Comparison of ENCODE assay signal across 1 cellular context in the genomic region with DNA sequence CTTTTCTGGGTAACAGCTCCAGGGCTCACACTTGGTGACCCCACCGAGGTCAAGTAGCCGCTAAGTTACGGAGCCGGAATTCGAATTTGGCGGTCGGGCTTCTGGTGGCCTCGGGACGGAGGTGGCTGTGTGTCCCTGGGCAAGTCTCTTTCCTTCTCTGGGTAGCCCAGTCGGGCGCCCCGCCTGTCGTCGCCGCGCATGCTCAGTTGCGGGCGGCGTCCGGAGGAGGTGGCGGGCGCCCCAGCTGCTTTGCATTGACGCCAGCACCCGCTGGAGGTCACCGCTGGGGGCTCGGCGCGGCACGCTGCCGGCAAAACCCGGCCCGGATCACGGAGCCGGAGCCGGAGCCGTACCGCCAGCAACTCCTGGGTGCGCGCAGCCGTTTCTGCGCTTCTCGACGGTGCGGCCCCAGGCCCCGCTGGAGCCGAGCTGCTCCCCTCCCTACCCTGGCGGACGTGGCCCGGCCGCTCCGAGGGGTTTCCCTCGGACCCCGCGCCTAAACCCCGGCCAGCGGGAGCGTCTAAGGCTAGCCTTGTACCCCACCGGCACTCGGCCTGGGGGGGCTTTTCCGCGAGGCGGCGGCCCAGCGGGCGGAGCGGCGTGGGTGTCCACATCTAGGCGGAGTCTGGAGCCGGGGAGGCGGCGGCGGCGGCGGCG.
TF ChIP-seq lines count a peak whose summit lies in the region.

No MANE protein-coding gene starts in this region.

TF ChIP-seq in K562, 482 proteins besides CTCF, POLR2A, EP300 and RAD21 (continued from another document and continues in another):
- TF ChIP-seq, protein P1, sequence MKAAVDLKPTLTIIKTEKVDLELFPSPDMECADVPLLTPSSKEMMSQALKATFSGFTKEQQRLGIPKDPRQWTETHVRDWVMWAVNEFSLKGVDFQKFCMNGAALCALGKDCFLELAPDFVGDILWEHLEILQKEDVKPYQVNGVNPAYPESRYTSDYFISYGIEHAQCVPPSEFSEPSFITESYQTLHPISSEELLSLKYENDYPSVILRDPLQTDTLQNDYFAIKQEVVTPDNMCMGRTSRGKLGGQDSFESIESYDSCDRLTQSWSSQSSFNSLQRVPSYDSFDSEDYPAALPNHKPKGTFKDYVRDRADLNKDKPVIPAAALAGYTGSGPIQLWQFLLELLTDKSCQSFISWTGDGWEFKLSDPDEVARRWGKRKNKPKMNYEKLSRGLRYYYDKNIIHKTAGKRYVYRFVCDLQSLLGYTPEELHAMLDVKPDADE (conservative IDR thresholded peaks at IDR 0.05; ENCODE audit: control insufficient read depth, low read depth, low read length) = no peak; the same call in 1 of the 2 replicates
- TF ChIP-seq SUPT5H (IDR thresholded peaks at IDR 0.05) (peak; percentile 50; the same call in 1 of the 2 replicates), HEY1 (CRISPR knock-in tag; IDR thresholded peaks at IDR 0.05; ENCODE audit: borderline replicate concordance) (no peak), PTRF (tag; IDR thresholded peaks at IDR 0.05) (no peak), ZNF134 (CRISPR knock-in tag; conservative IDR thresholded peaks at IDR 0.05) (0 out of 2 replicates have a peak, but pooled peaks have one; percentile 38), ZFPM2 (CRISPR knock-in tag; IDR thresholded peaks at IDR 0.05) (no peak), PHB2 (IDR thresholded peaks at IDR 0.05; ENCODE audit: low read depth) (no peak), ZNF696 (CRISPR knock-in tag; conservative IDR thresholded peaks at IDR 0.05) (no peak), DACH1 (IDR thresholded peaks at IDR 0.05; ENCODE audit: partially characterized antibody) (peak; percentile 82), RBM22 (IDR thresholded peaks at IDR 0.05; ENCODE audit: low read depth, low read length, poor library complexity, severe bottlenecking) (peak; percentile 22), JUN (IDR thresholded peaks at IDR 0.05; ENCODE audit: borderline replicate concordance, low read depth, low read length) (0 out of 2 replicates have a peak, but pooled peaks have one; percentile 32), JUN (CRISPR knock-in tag; IDR thresholded peaks at IDR 0.05; ENCODE audit: borderline replicate concordance) (no peak), ELF1 (tag; IDR thresholded peaks at IDR 0.05) (peak; percentile 66; the same call in 1 of the 2 replicates), ZBTB17 (CRISPR knock-in tag; IDR thresholded peaks at IDR 0.05) (no peak), TCF7L2 (IDR thresholded peaks at IDR 0.05; ENCODE audit: low read depth, low read length) (no peak), TCF3 (CRISPR knock-in tag; IDR thresholded peaks at IDR 0.05) (peak; percentile 26; the same call in 1 of the 2 replicates), ZNF699 (CRISPR knock-in tag; IDR thresholded peaks at IDR 0.05; ENCODE audit: insufficient replicate concordance) (no peak), HDAC3 (IDR thresholded peaks at IDR 0.05; ENCODE audit: borderline replicate concordance, partially characterized antibody) (peak; percentile 34), POLR3G (IDR thresholded peaks at IDR 0.05; ENCODE audit: extremely low read depth, insufficient read length, insufficient replicate concordance) (no peak), SMARCB1 (IDR thresholded peaks at IDR 0.05; ENCODE audit: insufficient read length, low read depth) (no peak)
- TF ChIP-seq, protein P2, sequence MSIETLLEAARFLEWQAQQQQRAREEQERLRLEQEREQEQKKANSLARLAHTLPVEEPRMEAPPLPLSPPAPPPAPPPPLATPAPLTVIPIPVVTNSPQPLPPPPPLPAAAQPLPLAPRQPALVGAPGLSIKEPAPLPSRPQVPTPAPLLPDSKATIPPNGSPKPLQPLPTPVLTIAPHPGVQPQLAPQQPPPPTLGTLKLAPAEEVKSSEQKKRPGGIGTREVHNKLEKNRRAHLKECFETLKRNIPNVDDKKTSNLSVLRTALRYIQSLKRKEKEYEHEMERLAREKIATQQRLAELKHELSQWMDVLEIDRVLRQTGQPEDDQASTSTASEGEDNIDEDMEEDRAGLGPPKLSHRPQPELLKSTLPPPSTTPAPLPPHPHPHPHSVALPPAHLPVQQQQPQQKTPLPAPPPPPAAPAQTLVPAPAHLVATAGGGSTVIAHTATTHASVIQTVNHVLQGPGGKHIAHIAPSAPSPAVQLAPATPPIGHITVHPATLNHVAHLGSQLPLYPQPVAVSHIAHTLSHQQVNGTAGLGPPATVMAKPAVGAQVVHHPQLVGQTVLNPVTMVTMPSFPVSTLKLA (conservative IDR thresholded peaks at IDR 0.05) = peak; percentile 69 to 94
- TF ChIP-seq, protein P3, sequence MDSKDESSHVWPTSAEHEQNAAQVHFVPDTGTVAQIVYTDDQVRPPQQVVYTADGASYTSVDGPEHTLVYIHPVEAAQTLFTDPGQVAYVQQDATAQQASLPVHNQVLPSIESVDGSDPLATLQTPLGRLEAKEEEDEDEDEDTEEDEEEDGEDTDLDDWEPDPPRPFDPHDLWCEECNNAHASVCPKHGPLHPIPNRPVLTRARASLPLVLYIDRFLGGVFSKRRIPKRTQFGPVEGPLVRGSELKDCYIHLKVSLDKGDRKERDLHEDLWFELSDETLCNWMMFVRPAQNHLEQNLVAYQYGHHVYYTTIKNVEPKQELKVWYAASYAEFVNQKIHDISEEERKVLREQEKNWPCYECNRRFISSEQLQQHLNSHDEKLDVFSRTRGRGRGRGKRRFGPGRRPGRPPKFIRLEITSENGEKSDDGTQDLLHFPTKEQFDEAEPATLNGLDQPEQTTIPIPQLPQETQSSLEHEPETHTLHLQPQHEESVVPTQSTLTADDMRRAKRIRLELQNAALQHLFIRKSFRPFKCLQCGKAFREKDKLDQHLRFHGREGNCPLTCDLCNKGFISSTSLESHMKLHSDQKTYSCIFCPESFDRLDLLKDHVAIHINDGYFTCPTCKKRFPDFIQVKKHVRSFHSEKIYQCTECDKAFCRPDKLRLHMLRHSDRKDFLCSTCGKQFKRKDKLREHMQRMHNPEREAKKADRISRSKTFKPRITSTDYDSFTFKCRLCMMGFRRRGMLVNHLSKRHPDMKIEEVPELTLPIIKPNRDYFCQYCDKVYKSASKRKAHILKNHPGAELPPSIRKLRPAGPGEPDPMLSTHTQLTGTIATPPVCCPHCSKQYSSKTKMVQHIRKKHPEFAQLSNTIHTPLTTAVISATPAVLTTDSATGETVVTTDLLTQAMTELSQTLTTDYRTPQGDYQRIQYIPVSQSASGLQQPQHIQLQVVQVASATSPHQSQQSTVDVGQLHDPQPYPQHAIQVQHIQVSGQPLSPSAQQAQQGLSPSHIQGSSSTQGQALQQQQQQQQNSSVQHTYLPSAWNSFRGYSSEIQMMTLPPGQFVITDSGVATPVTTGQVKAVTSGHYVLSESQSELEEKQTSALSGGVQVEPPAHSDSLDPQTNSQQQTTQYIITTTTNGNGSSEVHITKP (IDR thresholded peaks at IDR 0.05; ENCODE audit: partially characterized antibody) = no peak
- TF ChIP-seq, protein P4, sequence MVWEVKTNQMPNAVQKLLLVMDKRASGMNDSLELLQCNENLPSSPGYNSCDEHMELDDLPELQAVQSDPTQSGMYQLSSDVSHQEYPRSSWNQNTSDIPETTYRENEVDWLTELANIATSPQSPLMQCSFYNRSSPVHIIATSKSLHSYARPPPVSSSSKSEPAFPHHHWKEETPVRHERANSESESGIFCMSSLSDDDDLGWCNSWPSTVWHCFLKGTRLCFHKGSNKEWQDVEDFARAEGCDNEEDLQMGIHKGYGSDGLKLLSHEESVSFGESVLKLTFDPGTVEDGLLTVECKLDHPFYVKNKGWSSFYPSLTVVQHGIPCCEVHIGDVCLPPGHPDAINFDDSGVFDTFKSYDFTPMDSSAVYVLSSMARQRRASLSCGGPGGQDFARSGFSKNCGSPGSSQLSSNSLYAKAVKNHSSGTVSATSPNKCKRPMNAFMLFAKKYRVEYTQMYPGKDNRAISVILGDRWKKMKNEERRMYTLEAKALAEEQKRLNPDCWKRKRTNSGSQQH (CRISPR knock-in tag; IDR thresholded peaks at IDR 0.05) = no peak
- TF ChIP-seq, protein P5, sequence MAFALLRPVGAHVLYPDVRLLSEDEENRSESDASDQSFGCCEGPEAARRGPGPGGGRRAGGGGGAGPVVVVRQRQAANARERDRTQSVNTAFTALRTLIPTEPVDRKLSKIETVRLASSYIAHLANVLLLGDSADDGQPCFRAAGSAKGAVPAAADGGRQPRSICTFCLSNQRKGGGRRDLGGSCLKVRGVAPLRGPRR (CRISPR knock-in tag; IDR thresholded peaks at IDR 0.05) = no peak
- TF ChIP-seq, protein P6, sequence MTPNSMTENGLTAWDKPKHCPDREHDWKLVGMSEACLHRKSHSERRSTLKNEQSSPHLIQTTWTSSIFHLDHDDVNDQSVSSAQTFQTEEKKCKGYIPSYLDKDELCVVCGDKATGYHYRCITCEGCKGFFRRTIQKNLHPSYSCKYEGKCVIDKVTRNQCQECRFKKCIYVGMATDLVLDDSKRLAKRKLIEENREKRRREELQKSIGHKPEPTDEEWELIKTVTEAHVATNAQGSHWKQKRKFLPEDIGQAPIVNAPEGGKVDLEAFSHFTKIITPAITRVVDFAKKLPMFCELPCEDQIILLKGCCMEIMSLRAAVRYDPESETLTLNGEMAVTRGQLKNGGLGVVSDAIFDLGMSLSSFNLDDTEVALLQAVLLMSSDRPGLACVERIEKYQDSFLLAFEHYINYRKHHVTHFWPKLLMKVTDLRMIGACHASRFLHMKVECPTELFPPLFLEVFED (CRISPR knock-in tag; conservative IDR thresholded peaks at IDR 0.05) = no peak
- TF ChIP-seq, protein P7, sequence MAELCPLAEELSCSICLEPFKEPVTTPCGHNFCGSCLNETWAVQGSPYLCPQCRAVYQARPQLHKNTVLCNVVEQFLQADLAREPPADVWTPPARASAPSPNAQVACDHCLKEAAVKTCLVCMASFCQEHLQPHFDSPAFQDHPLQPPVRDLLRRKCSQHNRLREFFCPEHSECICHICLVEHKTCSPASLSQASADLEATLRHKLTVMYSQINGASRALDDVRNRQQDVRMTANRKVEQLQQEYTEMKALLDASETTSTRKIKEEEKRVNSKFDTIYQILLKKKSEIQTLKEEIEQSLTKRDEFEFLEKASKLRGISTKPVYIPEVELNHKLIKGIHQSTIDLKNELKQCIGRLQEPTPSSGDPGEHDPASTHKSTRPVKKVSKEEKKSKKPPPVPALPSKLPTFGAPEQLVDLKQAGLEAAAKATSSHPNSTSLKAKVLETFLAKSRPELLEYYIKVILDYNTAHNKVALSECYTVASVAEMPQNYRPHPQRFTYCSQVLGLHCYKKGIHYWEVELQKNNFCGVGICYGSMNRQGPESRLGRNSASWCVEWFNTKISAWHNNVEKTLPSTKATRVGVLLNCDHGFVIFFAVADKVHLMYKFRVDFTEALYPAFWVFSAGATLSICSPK (IDR thresholded peaks at IDR 0.05; ENCODE audit: borderline replicate concordance) = no peak
- TF ChIP-seq, protein P8, sequence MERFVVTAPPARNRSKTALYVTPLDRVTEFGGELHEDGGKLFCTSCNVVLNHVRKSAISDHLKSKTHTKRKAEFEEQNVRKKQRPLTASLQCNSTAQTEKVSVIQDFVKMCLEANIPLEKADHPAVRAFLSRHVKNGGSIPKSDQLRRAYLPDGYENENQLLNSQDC (CRISPR knock-in tag; IDR thresholded peaks at IDR 0.05) = peak; percentile 2; the same call in 1 of the 2 replicates
- TF ChIP-seq, protein P9, sequence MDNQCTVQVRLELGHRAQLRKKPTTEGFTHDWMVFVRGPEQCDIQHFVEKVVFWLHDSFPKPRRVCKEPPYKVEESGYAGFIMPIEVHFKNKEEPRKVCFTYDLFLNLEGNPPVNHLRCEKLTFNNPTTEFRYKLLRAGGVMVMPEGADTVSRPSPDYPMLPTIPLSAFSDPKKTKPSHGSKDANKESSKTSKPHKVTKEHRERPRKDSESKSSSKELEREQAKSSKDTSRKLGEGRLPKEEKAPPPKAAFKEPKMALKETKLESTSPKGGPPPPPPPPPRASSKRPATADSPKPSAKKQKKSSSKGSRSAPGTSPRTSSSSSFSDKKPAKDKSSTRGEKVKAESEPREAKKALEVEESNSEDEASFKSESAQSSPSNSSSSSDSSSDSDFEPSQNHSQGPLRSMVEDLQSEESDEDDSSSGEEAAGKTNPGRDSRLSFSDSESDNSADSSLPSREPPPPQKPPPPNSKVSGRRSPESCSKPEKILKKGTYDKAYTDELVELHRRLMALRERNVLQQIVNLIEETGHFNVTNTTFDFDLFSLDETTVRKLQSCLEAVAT (IDR thresholded peaks at IDR 0.05) = 0 out of 4 replicates have a peak, but pooled peaks of 1 of the 2 experiments have one; percentile 24
- TF ChIP-seq, protein P10, sequence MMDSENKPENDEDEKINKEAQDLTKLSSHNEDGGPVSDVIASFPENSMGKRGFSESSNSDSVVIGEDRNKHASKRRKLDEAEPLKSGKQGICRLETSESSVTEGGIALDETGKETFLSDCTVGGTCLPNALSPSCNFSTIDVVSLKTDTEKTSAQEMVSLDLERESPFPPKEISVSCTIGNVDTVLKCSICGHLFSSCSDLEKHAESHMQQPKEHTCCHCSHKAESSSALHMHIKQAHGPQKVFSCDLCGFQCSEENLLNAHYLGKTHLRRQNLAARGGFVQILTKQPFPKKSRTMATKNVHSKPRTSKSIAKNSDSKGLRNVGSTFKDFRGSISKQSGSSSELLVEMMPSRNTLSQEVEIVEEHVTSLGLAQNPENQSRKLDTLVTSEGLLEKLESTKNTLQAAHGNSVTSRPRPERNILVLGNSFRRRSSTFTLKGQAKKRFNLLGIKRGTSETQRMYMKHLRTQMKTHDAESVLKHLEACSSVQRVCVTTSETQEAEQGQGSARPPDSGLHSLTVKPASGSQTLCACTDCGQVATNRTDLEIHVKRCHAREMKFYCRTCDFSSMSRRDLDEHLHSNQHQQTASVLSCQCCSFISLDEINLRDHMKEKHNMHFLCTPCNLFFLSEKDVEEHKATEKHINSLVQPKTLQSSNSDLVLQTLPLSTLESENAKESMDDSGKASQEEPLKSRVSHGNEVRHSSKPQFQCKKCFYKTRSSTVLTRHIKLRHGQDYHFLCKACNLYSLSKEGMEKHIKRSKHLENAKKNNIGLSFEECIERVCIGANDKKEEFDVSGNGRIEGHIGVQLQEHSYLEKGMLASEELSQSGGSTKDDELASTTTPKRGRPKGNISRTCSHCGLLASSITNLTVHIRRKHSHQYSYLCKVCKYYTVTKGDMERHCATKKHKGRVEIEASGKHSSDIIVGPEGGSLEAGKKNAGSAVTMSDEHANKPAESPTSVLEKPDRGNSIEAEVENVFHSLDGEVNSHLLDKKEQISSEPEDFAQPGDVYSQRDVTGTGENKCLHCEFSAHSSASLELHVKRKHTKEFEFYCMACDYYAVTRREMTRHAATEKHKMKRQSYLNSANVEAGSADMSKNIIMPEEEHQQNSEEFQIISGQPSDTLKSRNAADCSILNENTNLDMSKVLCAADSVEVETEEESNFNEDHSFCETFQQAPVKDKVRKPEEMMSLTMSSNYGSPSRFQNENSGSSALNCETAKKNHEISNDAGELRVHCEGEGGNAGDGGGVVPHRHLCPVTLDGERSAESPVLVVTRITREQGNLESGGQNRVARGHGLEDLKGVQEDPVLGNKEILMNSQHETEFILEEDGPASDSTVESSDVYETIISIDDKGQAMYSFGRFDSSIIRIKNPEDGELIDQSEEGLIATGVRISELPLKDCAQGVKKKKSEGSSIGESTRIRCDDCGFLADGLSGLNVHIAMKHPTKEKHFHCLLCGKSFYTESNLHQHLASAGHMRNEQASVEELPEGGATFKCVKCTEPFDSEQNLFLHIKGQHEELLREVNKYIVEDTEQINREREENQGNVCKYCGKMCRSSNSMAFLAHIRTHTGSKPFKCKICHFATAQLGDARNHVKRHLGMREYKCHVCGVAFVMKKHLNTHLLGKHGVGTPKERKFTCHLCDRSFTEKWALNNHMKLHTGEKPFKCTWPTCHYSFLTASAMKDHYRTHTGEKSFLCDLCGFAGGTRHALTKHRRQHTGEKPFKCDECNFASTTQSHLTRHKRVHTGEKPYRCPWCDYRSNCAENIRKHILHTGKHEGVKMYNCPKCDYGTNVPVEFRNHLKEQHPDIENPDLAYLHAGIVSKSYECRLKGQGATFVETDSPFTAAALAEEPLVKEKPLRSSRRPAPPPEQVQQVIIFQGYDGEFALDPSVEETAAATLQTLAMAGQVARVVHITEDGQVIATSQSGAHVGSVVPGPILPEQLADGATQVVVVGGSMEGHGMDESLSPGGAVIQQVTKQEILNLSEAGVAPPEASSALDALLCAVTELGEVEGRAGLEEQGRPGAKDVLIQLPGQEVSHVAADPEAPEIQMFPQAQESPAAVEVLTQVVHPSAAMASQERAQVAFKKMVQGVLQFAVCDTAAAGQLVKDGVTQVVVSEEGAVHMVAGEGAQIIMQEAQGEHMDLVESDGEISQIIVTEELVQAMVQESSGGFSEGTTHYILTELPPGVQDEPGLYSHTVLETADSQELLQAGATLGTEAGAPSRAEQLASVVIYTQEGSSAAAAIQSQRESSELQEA (IDR thresholded peaks at IDR 0.05; ENCODE audit: low read depth) = no peak
